In genomic region chr2:28224648-28225471, GRCh38 we compare ENCODE assay signal across 9 cellular contexts.
DNase-seq lines count a peak whose midpoint lies in the region; ATAC-seq and TF ChIP-seq lines count a peak whose summit lies in the region.
"Had no signal": no experiment of that assay in that cellular context is flagged by ENCODE, and none has a peak within 500 bp of the region (broad histone marks: within the 10 kb centered on the region; RNA-seq: fewer than 3 reads in every experiment).

No MANE protein-coding gene starts in this region.

- DNase-seq in CD8-positive, alpha-beta T cell = no peak
- DNase-seq in SK-N-MC (ENCODE audit: low read depth, low spot score) (peak; percentile 37), fibroblast of lung (ENCODE audit: low read depth in 2 of 2) (peak; percentile 97 to 98), retinal pigment epithelial cell (ENCODE audit: low read depth) (peak; percentile 91), OCI-M2 (lab: John Stamatoyannopoulos, UW; ENCODE audit: unreplicated experiment) (no peak), NCI-H510A (lab: John Stamatoyannopoulos, UW) (no peak), left lobe of liver (ENCODE audit: low spot score) (no peak), COLO668 (lab: John Stamatoyannopoulos, UW; ENCODE audit: unreplicated experiment) (no peak)

- TF ChIP-seq CTCF in CD8-positive, alpha-beta T cell (IDR thresholded peaks at IDR 0.05) = no peak
- TF ChIP-seq CTCF in fibroblast of lung (conservative IDR thresholded peaks at IDR 0.05 in 1 of 2, IDR thresholded peaks at IDR 0.05 in 1 of 2; ENCODE audit: low read depth in 1 of 2, low read length in 2 of 2) (no peak), retinal pigment epithelial cell (conservative IDR thresholded peaks at IDR 0.05; ENCODE audit: low read depth, low read length) (no peak)

- H3K79me2 ChIP-seq in fibroblast of lung (ENCODE audit: control insufficient read depth, insufficient read depth, low read length) = no peaks in the 10 kb centered on the region

- H3K27me3 Mint-ChIP-seq in CD8-positive, alpha-beta T cell (ENCODE audit: low read depth) = no peaks in the 10 kb centered on the region

- H3K4me3 ChIP-seq in CD8-positive, alpha-beta T cell (ENCODE audit: low read depth, low read length) = no peak overlapping the region
- H3K4me3 ChIP-seq in SK-N-MC (peak overlapping the region; percentile 10), fibroblast of lung (replicated peaks in 1 of 4; ENCODE audit: control extremely low read depth in 1 of 4, insufficient read depth in 1 of 4, low read depth in 3 of 4, low read length in 4 of 4) (no peak overlapping the region), retinal pigment epithelial cell (ENCODE audit: low read length) (no peak overlapping the region)

- H2AFZ ChIP-seq in fibroblast of lung (ENCODE audit: low read length) = no peak overlapping the region

- H3K36me3 ChIP-seq in CD8-positive, alpha-beta T cell (ENCODE audit: insufficient read depth, low read length) = no peaks in the 10 kb centered on the region
- no peaks in the 10 kb centered on the region for H3K36me3 ChIP-seq in SK-N-MC (ENCODE audit: insufficient read depth, low read length)
- no peaks in the 10 kb centered on the region for H3K36me3 ChIP-seq in fibroblast of lung (ENCODE audit: control insufficient read depth, insufficient read depth, low read length)

- intact Hi-C loops in CD8-positive, alpha-beta T cell (cut with DNase I, micrococcal nuclease) = loop anchor here in 1 of 2 experiments (10.0 kb wide), 1 partner anchor 520 kb away; no protein-coding TSS in a partner anchor

- POLR2A ChIA-PET in CD8-positive, alpha-beta T cell (lab: Charles Lee) = no interaction called here

- no peaks in the 10 kb centered on the region for H3K4me1 ChIP-seq in CD8-positive, alpha-beta T cell (ENCODE audit: insufficient read depth, low read length)
- peaks cover 9% of the 10 kb centered on the region for H3K4me1 ChIP-seq in fibroblast of lung (ENCODE audit: control insufficient read depth, extremely low read depth, insufficient read depth, low read length)

- no peaks in the 10 kb centered on the region for H3K9me3 ChIP-seq in CD8-positive, alpha-beta T cell (ENCODE audit: low read length)
- H3K9me3 ChIP-seq in SK-N-MC (ENCODE audit: low read depth, low read length) (no peaks in the 10 kb centered on the region), fibroblast of lung (ENCODE audit: control insufficient read depth, insufficient read depth, low read depth, low read length) (no peaks in the 10 kb centered on the region)

- no peak overlapping the region for H3K4me3 Mint-ChIP-seq in CD8-positive, alpha-beta T cell
- H3K4me3 Mint-ChIP-seq: T-helper 1 cell treated with Interleukin-12 subunit alpha and Interleukin-12 subunit beta and Interleukin-4 antibody, amounts not matched to agents 30 μg/mL and 1 μg/mL, for 36 hours had no signal

- H3K4me2 ChIP-seq in fibroblast of lung (ENCODE audit: extremely low read depth, insufficient read depth, low read length) = peak overlapping the region; percentile 53

- no peak for ATAC-seq in CD8-positive, alpha-beta T cell
- ATAC-seq in left lobe of liver = no peak

- H3K27me3 ChIP-seq in CD8-positive, alpha-beta T cell (ENCODE audit: insufficient read depth, low read length) = no peaks in the 10 kb centered on the region
- H3K27me3 ChIP-seq in fibroblast of lung (ENCODE audit: control insufficient read depth, insufficient read depth, low read length) = no peaks in the 10 kb centered on the region

- CTCF ChIA-PET in CD8-positive, alpha-beta T cell (lab: Charles Lee) = no interaction called here

- peak overlapping the region; percentile 35 for H3K27ac Mint-ChIP-seq in CD8-positive, alpha-beta T cell
- H3K27ac Mint-ChIP-seq: T-helper 1 cell treated with Interleukin-12 subunit alpha and Interleukin-12 subunit beta and Interleukin-4 antibody, amounts not matched to agents 30 μg/mL and 1 μg/mL, for 36 hours had no signal

- no peaks in the 10 kb centered on the region for H4K20me1 ChIP-seq in fibroblast of lung (ENCODE audit: control insufficient read depth, extremely low read depth, insufficient read depth, low read length)

- no peak overlapping the region for H3K27ac ChIP-seq in CD8-positive, alpha-beta T cell (ENCODE audit: low read depth, low read length)
- peak overlapping the region; percentile 60; the same call in 1 of the 2 replicates for H3K27ac ChIP-seq in SK-N-MC
- H3K27ac ChIP-seq in fibroblast of lung (ENCODE audit: insufficient read depth, low read length) = peak overlapping the region; percentile 81

- peaks cover under 1% of the 10 kb centered on the region for H3K36me3 Mint-ChIP-seq in CD8-positive, alpha-beta T cell

- no peaks in the 10 kb centered on the region for H3K4me1 Mint-ChIP-seq in CD8-positive, alpha-beta T cell (ENCODE audit: low read depth)

- no peaks in the 10 kb centered on the region for H3K9me3 Mint-ChIP-seq in CD8-positive, alpha-beta T cell
- H3K9me3 Mint-ChIP-seq: T-helper 1 cell treated with Interleukin-12 subunit alpha and Interleukin-12 subunit beta and Interleukin-4 antibody, amounts not matched to agents 30 μg/mL and 1 μg/mL, for 36 hours had no signal

- H3K9ac ChIP-seq in SK-N-MC (ENCODE audit: insufficient read length) = no peak overlapping the region
- H3K9ac ChIP-seq in fibroblast of lung (ENCODE audit: insufficient read depth, low read length) = no peak overlapping the region

Comparison
In these comparisons a context has a peak if more than half of its experiments do, and no peak if none do; other contexts are left out.
1. DNase-seq: peak in SK-N-MC (single experiment), fibroblast of lung (2 of 2) and retinal pigment epithelial cell (single experiment); none in CD8-positive, alpha-beta T cell (0 of 7), OCI-M2 (single experiment), NCI-H510A (single experiment), left lobe of liver (single experiment) and COLO668 (single experiment).